ENCODE assay signal across 8 cellular contexts in genomic region chr14:30270200-30271161, GRCh38.
DNase-seq lines count a peak whose midpoint lies in the region; ATAC-seq and TF ChIP-seq lines count a peak whose summit lies in the region.

No MANE protein-coding gene starts in this region.

- peaks cover 11% of the 10 kb centered on the region for H3K27me3 Mint-ChIP-seq in activated naive CD4-positive, alpha-beta T cell treated with anti-CD3 and anti-CD28 coated beads for 36 hours (ENCODE audit: low read depth)

- POLR2A ChIA-PET in GM10248 (lab: Yijun Ruan, JAX) = no interaction called here

- H3K27ac ChIP-seq in RWPE2 (ENCODE audit: poor library complexity, severe bottlenecking) = no peak overlapping the region
- H3K27ac ChIP-seq in vagina = no peak overlapping the region

- peak overlapping the region; percentile 28 for H3K4me3 Mint-ChIP-seq in activated naive CD4-positive, alpha-beta T cell treated with anti-CD3 and anti-CD28 coated beads for 36 hours

- CTCF ChIA-PET in GM10248 (lab: Yijun Ruan, JAX) = interaction anchor here (0.6 to 5.9 kb wide), 48 partner anchors 11 to 1540 kb away, joined by 3 to 98 read pairs (median 4); no protein-coding TSS in a partner anchor
- CTCF ChIA-PET in activated naive CD4-positive, alpha-beta T cell treated with anti-CD3 and anti-CD28 coated beads for 36 hours (lab: Charles Lee) = interaction anchor here (0.6 to 2.3 kb wide), 21 partner anchors 8 to 1544 kb away, joined by 3 to 15 read pairs (median 3); no protein-coding TSS in a partner anchor

- H3K27me3 ChIP-seq in RWPE2 (ENCODE audit: insufficient read depth, poor library complexity, severe bottlenecking) (no peaks in the 10 kb centered on the region), vagina (no peaks in the 10 kb centered on the region)

- H3K9me3 Mint-ChIP-seq in activated naive CD4-positive, alpha-beta T cell treated with anti-CD3 and anti-CD28 coated beads for 36 hours = no peaks in the 10 kb centered on the region

- no peak overlapping the region for H3K27ac Mint-ChIP-seq in activated naive CD4-positive, alpha-beta T cell treated with anti-CD3 and anti-CD28 coated beads for 36 hours

- DNase-seq in GM10248 (ENCODE audit: extremely low spot score) = peak; percentile 53
- peak; percentile 75 for DNase-seq in HCEC 1CT
- DNase-seq in LoVo (ENCODE audit: low spot score) = peak; percentile 62
- DNase-seq in RWPE2 (ENCODE audit: low spot score) = peak; percentile 73
- DNase-seq in activated naive CD4-positive, alpha-beta T cell treated with anti-CD3 and anti-CD28 coated beads for 36 hours = peak; percentile 80
- peak; percentile 89 for DNase-seq in Right ventricle myocardium superior
- DNase-seq in posterior cingulate gyrus = peak; percentile 48 to 96 (median 82)
- DNase-seq in vagina (ENCODE audit: extremely low spot score in 2 of 2) = no peak

- H3K4me3 ChIP-seq in RWPE2 (ENCODE audit: severe bottlenecking) = no peak overlapping the region
- H3K4me3 ChIP-seq in vagina = no peak overlapping the region

- TF ChIP-seq CTCF in GM10248 (IDR thresholded peaks at IDR 0.05; ENCODE audit: control extremely low read depth, extremely low read depth, low read depth, missing control alignments) (peak; percentile 86), RWPE2 (IDR thresholded peaks at IDR 0.05; ENCODE audit: poor library complexity, severe bottlenecking) (peak; percentile 98), vagina (IDR thresholded peaks at IDR 0.05) (peak in 2 of 3 experiments; percentile 41 to 45)

- H3K4me1 ChIP-seq in RWPE2 (ENCODE audit: insufficient read depth, poor library complexity, severe bottlenecking) (peaks cover 6% of the 10 kb centered on the region), vagina (no peaks in the 10 kb centered on the region)

- TF ChIP-seq POLR2A in vagina (IDR thresholded peaks at IDR 0.05) = no peak

- H3K9me3 ChIP-seq in RWPE2 (ENCODE audit: severe bottlenecking) = no peaks in the 10 kb centered on the region
- no peaks in the 10 kb centered on the region for H3K9me3 ChIP-seq in vagina

- intact Hi-C loops in activated naive CD4-positive, alpha-beta T cell treated with anti-CD3 and anti-CD28 coated beads for 36 hours (cut with micrococcal nuclease) = loop anchor here (2.0 to 5.0 kb wide), 3 partner anchors 252 to 1513 kb away; no protein-coding TSS in a partner anchor
- intact Hi-C loops in Right ventricle myocardium superior (cut with DNase I) (no loop called here), posterior cingulate gyrus (cut with DNase I) (loop anchor here (5.0 kb wide), 1 partner anchor 1513 kb away; no protein-coding TSS in a partner anchor), vagina (cut with DNase I) (no loop called here)

- peaks cover 4% of the 10 kb centered on the region for H3K4me1 Mint-ChIP-seq in activated naive CD4-positive, alpha-beta T cell treated with anti-CD3 and anti-CD28 coated beads for 36 hours (ENCODE audit: low read depth)

- no peaks in the 10 kb centered on the region for H3K36me3 ChIP-seq in RWPE2 (ENCODE audit: low read depth)
- H3K36me3 ChIP-seq in vagina = no peaks in the 10 kb centered on the region

- H3K36me3 Mint-ChIP-seq in activated naive CD4-positive, alpha-beta T cell treated with anti-CD3 and anti-CD28 coated beads for 36 hours (ENCODE audit: low read depth) = no peaks in the 10 kb centered on the region

- ATAC-seq in RWPE2 (ENCODE audit: low read depth) (peak; percentile 99), Right ventricle myocardium superior (ENCODE audit: poor library complexity) (peak; percentile 99)

Comparison
In these comparisons a context has a peak if more than half of its experiments do, and no peak if none do; other contexts are left out.
1. DNase-seq: peak in GM10248 (single experiment), HCEC 1CT (single experiment), LoVo (single experiment), RWPE2 (single experiment), activated naive CD4-positive, alpha-beta T cell treated with anti-CD3 and anti-CD28 coated beads for 36 hours (single experiment), Right ventricle myocardium superior (single experiment) and posterior cingulate gyrus (10 of 10); none in vagina (0 of 2).
2. CTCF ChIP-seq: peak in every context shown above with its lines; median percentile 98 in RWPE2; 86 in GM10248; 43 in vagina.
3. intact Hi-C loops: an anchor here in activated naive CD4-positive, alpha-beta T cell treated with anti-CD3 and anti-CD28 coated beads for 36 hours (2.0 to 5.0 kb wide) and posterior cingulate gyrus (5.0 kb wide); none called in Right ventricle myocardium superior and vagina.